Comparison of ENCODE assay signal across 1 cellular context in the genomic region with DNA sequence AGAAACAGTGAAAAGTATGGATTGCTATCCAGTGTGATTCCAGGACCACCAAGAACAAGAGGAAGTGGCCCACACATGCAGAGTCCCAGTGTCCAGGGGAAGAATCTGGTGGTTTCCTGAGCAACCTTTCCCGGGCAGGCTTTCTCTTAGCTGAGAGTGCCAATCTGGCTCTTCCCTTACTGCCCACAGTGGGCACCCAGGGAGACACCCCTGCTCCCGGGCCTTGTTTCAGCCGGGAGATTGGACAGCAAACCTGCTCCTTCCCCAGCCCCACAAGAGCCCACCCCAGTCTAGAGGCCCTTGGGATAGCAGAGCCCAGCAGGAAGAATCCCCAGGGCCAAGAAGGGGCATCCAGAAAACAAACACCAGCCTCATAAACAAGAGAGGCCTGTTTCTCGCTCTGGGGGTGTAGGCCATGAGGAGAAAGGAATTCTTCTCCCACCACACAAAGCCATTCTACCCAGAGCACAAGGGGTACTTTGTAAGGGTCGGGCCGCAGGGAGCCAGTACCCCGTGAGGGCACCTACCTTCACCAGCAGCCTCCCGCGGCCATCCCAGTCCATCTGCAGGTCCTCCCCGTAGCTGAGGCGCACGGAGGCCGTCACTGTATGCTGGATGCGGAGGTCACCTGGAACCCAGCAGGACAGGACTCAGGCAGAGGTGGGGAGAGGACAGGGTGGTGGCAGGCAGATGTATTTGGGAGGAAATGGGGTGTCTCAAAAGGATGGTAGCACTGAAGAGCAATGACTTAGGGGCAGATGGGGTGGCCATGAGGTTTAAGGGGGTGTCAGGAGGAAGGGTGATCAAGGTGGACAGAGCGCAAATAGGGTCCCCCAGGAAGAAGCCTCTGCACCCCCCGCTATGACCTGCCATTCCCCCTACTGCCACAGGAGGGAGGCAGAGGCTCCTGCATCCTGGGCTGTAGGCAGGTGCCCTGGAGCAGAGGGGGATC.
TF ChIP-seq lines count a peak whose summit lies in the region.

No MANE protein-coding gene starts in this region.

TF ChIP-seq in K562, 482 proteins besides CTCF, POLR2A, EP300 and RAD21 (continued from another document and continues in another):
- TF ChIP-seq CREB1 (IDR thresholded peaks at IDR 0.05) = no peak
- no peak for TF ChIP-seq CREB1 (CRISPR knock-in tag; IDR thresholded peaks at IDR 0.05)
- no peak for TF ChIP-seq MTF1 (CRISPR knock-in tag; IDR thresholded peaks at IDR 0.05; ENCODE audit: borderline replicate concordance)
- no peak for TF ChIP-seq PPARD (CRISPR knock-in tag; IDR thresholded peaks at IDR 0.05)
- TF ChIP-seq SMC3 (conservative IDR thresholded peaks at IDR 0.05; ENCODE audit: insufficient read depth, low read depth, low read length) = peak; percentile 87
- TF ChIP-seq, protein P1, sequence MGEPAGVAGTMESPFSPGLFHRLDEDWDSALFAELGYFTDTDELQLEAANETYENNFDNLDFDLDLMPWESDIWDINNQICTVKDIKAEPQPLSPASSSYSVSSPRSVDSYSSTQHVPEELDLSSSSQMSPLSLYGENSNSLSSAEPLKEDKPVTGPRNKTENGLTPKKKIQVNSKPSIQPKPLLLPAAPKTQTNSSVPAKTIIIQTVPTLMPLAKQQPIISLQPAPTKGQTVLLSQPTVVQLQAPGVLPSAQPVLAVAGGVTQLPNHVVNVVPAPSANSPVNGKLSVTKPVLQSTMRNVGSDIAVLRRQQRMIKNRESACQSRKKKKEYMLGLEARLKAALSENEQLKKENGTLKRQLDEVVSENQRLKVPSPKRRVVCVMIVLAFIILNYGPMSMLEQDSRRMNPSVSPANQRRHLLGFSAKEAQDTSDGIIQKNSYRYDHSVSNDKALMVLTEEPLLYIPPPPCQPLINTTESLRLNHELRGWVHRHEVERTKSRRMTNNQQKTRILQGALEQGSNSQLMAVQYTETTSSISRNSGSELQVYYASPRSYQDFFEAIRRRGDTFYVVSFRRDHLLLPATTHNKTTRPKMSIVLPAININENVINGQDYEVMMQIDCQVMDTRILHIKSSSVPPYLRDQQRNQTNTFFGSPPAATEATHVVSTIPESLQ (CRISPR knock-in tag; IDR thresholded peaks at IDR 0.05) = no peak
- no peak for TF ChIP-seq NEUROD1 (IDR thresholded peaks at IDR 0.05; ENCODE audit: borderline replicate concordance, low read depth, low read length, partially characterized antibody)
- no peak for TF ChIP-seq KHSRP (IDR thresholded peaks at IDR 0.05)
- TF ChIP-seq, protein P2, sequence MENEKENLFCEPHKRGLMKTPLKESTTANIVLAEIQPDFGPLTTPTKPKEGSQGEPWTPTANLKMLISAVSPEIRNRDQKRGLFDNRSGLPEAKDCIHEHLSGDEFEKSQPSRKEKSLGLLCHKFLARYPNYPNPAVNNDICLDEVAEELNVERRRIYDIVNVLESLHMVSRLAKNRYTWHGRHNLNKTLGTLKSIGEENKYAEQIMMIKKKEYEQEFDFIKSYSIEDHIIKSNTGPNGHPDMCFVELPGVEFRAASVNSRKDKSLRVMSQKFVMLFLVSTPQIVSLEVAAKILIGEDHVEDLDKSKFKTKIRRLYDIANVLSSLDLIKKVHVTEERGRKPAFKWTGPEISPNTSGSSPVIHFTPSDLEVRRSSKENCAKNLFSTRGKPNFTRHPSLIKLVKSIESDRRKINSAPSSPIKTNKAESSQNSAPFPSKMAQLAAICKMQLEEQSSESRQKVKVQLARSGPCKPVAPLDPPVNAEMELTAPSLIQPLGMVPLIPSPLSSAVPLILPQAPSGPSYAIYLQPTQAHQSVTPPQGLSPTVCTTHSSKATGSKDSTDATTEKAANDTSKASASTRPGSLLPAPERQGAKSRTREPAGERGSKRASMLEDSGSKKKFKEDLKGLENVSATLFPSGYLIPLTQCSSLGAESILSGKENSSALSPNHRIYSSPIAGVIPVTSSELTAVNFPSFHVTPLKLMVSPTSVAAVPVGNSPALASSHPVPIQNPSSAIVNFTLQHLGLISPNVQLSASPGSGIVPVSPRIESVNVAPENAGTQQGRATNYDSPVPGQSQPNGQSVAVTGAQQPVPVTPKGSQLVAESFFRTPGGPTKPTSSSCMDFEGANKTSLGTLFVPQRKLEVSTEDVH (IDR thresholded peaks at IDR 0.05; ENCODE audit: low read depth, partially characterized antibody) = no peak
- TF ChIP-seq TARDBP (IDR thresholded peaks at IDR 0.05) = no peak
- TF ChIP-seq ZNF668 (CRISPR knock-in tag; IDR thresholded peaks at IDR 0.05) = no peak
- peak; percentile 14; the same call in 1 of the 2 replicates for TF ChIP-seq BHLHE40 (IDR thresholded peaks at IDR 0.05; ENCODE audit: low read length)
- TF ChIP-seq TAF15 (IDR thresholded peaks at IDR 0.05; ENCODE audit: low read depth, low read length) = no peak
- peak; percentile 45; the same call in 1 of the 2 replicates for TF ChIP-seq CTBP1 (IDR thresholded peaks at IDR 0.05; ENCODE audit: borderline replicate concordance)
- TF ChIP-seq ZNF830 (CRISPR knock-in tag; IDR thresholded peaks at IDR 0.05) = no peak
- no peak for TF ChIP-seq SIX5 (IDR thresholded peaks at IDR 0.05; ENCODE audit: borderline replicate concordance in 1 of 2, insufficient read depth in 1 of 2, low read depth in 1 of 2, low read length in 2 of 2)
- TF ChIP-seq CC2D1A (IDR thresholded peaks at IDR 0.05) = peak; percentile 43; the same call in 1 of the 2 replicates
- TF ChIP-seq, protein P3, sequence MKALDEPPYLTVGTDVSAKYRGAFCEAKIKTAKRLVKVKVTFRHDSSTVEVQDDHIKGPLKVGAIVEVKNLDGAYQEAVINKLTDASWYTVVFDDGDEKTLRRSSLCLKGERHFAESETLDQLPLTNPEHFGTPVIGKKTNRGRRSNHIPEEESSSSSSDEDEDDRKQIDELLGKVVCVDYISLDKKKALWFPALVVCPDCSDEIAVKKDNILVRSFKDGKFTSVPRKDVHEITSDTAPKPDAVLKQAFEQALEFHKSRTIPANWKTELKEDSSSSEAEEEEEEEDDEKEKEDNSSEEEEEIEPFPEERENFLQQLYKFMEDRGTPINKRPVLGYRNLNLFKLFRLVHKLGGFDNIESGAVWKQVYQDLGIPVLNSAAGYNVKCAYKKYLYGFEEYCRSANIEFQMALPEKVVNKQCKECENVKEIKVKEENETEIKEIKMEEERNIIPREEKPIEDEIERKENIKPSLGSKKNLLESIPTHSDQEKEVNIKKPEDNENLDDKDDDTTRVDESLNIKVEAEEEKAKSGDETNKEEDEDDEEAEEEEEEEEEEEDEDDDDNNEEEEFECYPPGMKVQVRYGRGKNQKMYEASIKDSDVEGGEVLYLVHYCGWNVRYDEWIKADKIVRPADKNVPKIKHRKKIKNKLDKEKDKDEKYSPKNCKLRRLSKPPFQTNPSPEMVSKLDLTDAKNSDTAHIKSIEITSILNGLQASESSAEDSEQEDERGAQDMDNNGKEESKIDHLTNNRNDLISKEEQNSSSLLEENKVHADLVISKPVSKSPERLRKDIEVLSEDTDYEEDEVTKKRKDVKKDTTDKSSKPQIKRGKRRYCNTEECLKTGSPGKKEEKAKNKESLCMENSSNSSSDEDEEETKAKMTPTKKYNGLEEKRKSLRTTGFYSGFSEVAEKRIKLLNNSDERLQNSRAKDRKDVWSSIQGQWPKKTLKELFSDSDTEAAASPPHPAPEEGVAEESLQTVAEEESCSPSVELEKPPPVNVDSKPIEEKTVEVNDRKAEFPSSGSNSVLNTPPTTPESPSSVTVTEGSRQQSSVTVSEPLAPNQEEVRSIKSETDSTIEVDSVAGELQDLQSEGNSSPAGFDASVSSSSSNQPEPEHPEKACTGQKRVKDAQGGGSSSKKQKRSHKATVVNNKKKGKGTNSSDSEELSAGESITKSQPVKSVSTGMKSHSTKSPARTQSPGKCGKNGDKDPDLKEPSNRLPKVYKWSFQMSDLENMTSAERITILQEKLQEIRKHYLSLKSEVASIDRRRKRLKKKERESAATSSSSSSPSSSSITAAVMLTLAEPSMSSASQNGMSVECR (CRISPR knock-in tag; IDR thresholded peaks at IDR 0.05) = no peak
- TF ChIP-seq ZNF551 (CRISPR knock-in tag; IDR thresholded peaks at IDR 0.05) = no peak
- no peak for TF ChIP-seq ZNF408 (CRISPR knock-in tag; IDR thresholded peaks at IDR 0.05; ENCODE audit: low read depth)
- TF ChIP-seq ZKSCAN8 (CRISPR knock-in tag; IDR thresholded peaks at IDR 0.05) = no peak
- no peak for TF ChIP-seq CBFA2T3 (IDR thresholded peaks at IDR 0.05)
- TF ChIP-seq NFYB (IDR thresholded peaks at IDR 0.05; ENCODE audit: extremely low read depth, insufficient read length) = no peak
- no peak for TF ChIP-seq L3MBTL2 (IDR thresholded peaks at IDR 0.05)
- TF ChIP-seq, protein P4, sequence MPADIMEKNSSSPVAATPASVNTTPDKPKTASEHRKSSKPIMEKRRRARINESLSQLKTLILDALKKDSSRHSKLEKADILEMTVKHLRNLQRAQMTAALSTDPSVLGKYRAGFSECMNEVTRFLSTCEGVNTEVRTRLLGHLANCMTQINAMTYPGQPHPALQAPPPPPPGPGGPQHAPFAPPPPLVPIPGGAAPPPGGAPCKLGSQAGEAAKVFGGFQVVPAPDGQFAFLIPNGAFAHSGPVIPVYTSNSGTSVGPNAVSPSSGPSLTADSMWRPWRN (IDR thresholded peaks at IDR 0.05; ENCODE audit: low read depth) = no peak
- TF ChIP-seq, protein P5, sequence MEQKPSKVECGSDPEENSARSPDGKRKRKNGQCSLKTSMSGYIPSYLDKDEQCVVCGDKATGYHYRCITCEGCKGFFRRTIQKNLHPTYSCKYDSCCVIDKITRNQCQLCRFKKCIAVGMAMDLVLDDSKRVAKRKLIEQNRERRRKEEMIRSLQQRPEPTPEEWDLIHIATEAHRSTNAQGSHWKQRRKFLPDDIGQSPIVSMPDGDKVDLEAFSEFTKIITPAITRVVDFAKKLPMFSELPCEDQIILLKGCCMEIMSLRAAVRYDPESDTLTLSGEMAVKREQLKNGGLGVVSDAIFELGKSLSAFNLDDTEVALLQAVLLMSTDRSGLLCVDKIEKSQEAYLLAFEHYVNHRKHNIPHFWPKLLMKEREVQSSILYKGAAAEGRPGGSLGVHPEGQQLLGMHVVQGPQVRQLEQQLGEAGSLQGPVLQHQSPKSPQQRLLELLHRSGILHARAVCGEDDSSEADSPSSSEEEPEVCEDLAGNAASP (IDR thresholded peaks at IDR 0.05) = no peak
- TF ChIP-seq, protein P6, sequence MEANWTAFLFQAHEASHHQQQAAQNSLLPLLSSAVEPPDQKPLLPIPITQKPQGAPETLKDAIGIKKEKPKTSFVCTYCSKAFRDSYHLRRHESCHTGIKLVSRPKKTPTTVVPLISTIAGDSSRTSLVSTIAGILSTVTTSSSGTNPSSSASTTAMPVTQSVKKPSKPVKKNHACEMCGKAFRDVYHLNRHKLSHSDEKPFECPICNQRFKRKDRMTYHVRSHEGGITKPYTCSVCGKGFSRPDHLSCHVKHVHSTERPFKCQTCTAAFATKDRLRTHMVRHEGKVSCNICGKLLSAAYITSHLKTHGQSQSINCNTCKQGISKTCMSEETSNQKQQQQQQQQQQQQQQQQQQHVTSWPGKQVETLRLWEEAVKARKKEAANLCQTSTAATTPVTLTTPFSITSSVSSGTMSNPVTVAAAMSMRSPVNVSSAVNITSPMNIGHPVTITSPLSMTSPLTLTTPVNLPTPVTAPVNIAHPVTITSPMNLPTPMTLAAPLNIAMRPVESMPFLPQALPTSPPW (CRISPR knock-in tag; IDR thresholded peaks at IDR 0.05) = peak; percentile 41; the same call in 1 of the 2 replicates
- TF ChIP-seq, protein P7, sequence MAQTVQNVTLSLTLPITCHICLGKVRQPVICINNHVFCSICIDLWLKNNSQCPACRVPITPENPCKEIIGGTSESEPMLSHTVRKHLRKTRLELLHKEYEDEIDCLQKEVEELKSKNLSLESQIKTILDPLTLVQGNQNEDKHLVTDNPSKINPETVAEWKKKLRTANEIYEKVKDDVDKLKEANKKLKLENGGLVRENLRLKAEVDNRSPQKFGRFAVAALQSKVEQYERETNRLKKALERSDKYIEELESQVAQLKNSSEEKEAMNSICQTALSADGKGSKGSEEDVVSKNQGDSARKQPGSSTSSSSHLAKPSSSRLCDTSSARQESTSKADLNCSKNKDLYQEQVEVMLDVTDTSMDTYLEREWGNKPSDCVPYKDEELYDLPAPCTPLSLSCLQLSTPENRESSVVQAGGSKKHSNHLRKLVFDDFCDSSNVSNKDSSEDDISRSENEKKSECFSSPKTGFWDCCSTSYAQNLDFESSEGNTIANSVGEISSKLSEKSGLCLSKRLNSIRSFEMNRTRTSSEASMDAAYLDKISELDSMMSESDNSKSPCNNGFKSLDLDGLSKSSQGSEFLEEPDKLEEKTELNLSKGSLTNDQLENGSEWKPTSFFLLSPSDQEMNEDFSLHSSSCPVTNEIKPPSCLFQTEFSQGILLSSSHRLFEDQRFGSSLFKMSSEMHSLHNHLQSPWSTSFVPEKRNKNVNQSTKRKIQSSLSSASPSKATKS (CRISPR knock-in tag; IDR thresholded peaks at IDR 0.05) = no peak
- TF ChIP-seq ZNF324 (CRISPR knock-in tag; IDR thresholded peaks at IDR 0.05) = no peak
- TF ChIP-seq, protein P8, sequence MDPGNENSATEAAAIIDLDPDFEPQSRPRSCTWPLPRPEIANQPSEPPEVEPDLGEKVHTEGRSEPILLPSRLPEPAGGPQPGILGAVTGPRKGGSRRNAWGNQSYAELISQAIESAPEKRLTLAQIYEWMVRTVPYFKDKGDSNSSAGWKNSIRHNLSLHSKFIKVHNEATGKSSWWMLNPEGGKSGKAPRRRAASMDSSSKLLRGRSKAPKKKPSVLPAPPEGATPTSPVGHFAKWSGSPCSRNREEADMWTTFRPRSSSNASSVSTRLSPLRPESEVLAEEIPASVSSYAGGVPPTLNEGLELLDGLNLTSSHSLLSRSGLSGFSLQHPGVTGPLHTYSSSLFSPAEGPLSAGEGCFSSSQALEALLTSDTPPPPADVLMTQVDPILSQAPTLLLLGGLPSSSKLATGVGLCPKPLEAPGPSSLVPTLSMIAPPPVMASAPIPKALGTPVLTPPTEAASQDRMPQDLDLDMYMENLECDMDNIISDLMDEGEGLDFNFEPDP (CRISPR knock-in tag; IDR thresholded peaks at IDR 0.05) = no peak
- TF ChIP-seq ELF4 (CRISPR knock-in tag; IDR thresholded peaks at IDR 0.05) = no peak
- TF ChIP-seq, protein P9, sequence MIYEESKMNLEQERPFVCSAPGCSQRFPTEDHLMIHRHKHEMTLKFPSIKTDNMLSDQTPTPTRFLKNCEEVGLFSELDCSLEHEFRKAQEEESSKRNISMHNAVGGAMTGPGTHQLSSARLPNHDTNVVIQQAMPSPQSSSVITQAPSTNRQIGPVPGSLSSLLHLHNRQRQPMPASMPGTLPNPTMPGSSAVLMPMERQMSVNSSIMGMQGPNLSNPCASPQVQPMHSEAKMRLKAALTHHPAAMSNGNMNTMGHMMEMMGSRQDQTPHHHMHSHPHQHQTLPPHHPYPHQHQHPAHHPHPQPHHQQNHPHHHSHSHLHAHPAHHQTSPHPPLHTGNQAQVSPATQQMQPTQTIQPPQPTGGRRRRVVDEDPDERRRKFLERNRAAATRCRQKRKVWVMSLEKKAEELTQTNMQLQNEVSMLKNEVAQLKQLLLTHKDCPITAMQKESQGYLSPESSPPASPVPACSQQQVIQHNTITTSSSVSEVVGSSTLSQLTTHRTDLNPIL (CRISPR knock-in tag; IDR thresholded peaks at IDR 0.05) = no peak
- TF ChIP-seq, protein P10, sequence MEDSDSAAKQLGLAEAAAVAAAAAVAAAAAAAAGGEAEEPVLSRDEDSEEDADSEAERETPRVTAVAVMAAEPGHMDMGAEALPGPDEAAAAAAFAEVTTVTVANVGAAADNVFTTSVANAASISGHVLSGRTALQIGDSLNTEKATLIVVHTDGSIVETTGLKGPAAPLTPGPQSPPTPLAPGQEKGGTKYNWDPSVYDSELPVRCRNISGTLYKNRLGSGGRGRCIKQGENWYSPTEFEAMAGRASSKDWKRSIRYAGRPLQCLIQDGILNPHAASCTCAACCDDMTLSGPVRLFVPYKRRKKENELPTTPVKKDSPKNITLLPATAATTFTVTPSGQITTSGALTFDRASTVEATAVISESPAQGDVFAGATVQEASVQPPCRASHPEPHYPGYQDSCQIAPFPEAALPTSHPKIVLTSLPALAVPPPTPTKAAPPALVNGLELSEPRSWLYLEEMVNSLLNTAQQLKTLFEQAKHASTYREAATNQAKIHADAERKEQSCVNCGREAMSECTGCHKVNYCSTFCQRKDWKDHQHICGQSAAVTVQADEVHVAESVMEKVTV (CRISPR knock-in tag; IDR thresholded peaks at IDR 0.05) = peak; percentile 69
- TF ChIP-seq NRF1 (conservative IDR thresholded peaks at IDR 0.05 in 1 of 2, IDR thresholded peaks at IDR 0.05 in 1 of 2) = no peak
- TF ChIP-seq ZSCAN32 (CRISPR knock-in tag; IDR thresholded peaks at IDR 0.05) = no peak
- TF ChIP-seq STAG1 (CRISPR knock-in tag; IDR thresholded peaks at IDR 0.05; ENCODE audit: borderline replicate concordance) = peak; percentile 92; the same call in 1 of the 2 replicates
